9 cellular contexts compared by ENCODE assay signal in genomic region chr16:81207076-81207475, GRCh38. TPM values are rescaled to one million over a fixed set of nuclear protein-coding genes. Genes with fewer than 3 reads are reported as not detected.
"Had no signal": no experiment of that assay in that cellular context is flagged by ENCODE, and none has a peak within 500 bp of the region (broad histone marks: within the 10 kb centered on the region; RNA-seq: fewer than 3 reads in every experiment).

No MANE protein-coding gene starts in this region.

- H3K27ac ChIP-seq: HL-60 had no signal

- H3K4me3 ChIP-seq: GM23338 had no signal

- DNase-seq: H9, HCEC 1CT, IMR-90, KG1 had no signal

- ATAC-seq: GM23338, HepG2 had no signal

RNA-seq across cellular contexts. Expression of gene BCO1, which starts 31.4 kb away (rescaled TPM):
- total RNA-seq: H1, H9, HT1080, IMR-90 had no signal
- polyA plus RNA-seq: GM23338, HepG2, IMR-90 had no signal
